8 cellular contexts compared by ENCODE assay signal in the genomic region with DNA sequence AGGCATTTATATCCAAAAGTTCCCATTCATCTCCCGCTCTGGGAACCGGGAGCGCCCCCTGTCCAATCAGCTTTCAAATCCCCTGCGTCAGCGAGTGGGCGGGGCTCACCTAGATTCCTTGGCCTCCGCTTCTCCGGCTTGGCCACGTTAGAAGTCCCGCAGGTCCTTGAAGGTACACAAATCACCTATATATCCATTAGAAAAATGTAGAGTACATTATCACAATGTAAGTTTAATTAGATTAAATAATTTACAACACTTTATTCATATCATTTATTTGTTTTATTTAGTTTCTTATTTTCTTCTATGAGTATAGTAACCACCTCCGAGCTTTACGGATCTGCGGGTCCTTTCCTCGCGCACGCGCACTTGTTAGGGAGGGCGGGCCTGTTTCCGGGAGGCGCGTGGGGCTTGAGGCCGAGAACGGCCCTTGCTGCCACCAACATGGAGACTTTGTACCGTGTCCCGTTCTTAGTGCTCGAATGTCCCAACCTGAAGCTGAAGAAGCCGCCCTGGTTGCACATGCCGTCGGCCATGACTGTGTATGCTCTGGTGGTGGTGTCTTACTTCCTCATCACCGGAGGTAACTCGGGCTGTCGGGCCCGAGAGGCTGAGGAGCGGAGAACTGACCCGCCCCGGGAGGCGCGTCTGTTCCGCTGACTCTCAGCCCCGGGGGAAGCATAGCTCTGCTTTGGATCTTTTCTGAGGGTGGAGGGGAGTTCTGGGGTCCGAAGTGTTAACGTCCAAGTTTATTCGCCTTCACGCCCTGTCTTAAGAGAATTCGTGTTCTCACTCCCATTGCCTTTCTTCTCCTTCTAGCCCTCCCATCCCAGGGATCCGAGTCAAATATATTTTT. TPM values are rescaled to one million over a fixed set of nuclear protein-coding genes. Genes with fewer than 3 reads are reported as not detected.
DNase-seq lines count a peak whose midpoint lies in the region; ATAC-seq and TF ChIP-seq lines count a peak whose summit lies in the region.

A gene (plus strand): TSS at position 388 of the 856 bp plus-strand sequence. CDS start 57 bp downstream, at position 445.

- CTCF ChIA-PET in activated B cell treated with CpG ODN at 0.5 μM for 24 hours (lab: Charles Lee) = no interaction called here

- peak within 1 kb of the TSS; percentile 95 for H3K9ac ChIP-seq in smooth muscle cell (ENCODE audit: low read depth)

- ATAC-seq in HG03196 (IDR thresholded peaks at IDR 0.05; ENCODE audit: unreplicated experiment) (peak; percentile 92), activated B cell treated with CpG ODN at 0.5 μM for 24 hours (ENCODE audit: low read depth) (peak; percentile 93)

- H3K79me2 ChIP-seq in smooth muscle cell (ENCODE audit: low read depth) = peaks cover 51% of the 10 kb centered on the region

- POLR2A ChIA-PET in activated B cell treated with CpG ODN at 0.5 μM for 24 hours (lab: Charles Lee) = interaction anchor here (0.6 to 5.6 kb wide), 8 partner anchors 14 to 1080 kb away, joined by 3 to 56 read pairs (median 6); a partner anchor contains a TSS

- H2AFZ ChIP-seq in smooth muscle cell (ENCODE audit: low read depth) = peak within 1 kb of the TSS; percentile 87

- H3K27ac ChIP-seq in caudate nucleus (ENCODE audit: low read depth, low read length) = peak within 1 kb of the TSS; percentile 61
- peak within 1 kb of the TSS; percentile 92 for H3K27ac ChIP-seq in smooth muscle cell (ENCODE audit: low read depth)

- peaks cover 10% of the 10 kb centered on the region for H3K4me1 ChIP-seq in smooth muscle cell (ENCODE audit: low read depth)

- H3K9me3 Mint-ChIP-seq in activated B cell treated with CpG ODN at 0.5 μM for 24 hours = no peaks in the 10 kb centered on the region

- intact Hi-C loops in activated B cell treated with CpG ODN at 0.5 μM for 24 hours (cut with micrococcal nuclease) = loop anchor here (1.0 kb wide), 6 partner anchors 30 to 1165 kb away; a partner anchor contains a TSS

- H3K27me3 Mint-ChIP-seq in activated B cell treated with CpG ODN at 0.5 μM for 24 hours = no peaks in the 10 kb centered on the region

- in situ Hi-C loops in GM18951 (cut with MboI; ENCODE audit: low sequenced_read_pairs, unreplicated experiment) = no loop called here

- no peaks in the 10 kb centered on the region for H3F3A ChIP-seq in smooth muscle cell (ENCODE audit: low read depth)

- peak within 1 kb of the TSS; percentile 91 for H3K4me3 ChIP-seq in smooth muscle cell

- under 1% methylated on average over 46 of the region's 46 CpGs for WGBS in smooth muscle cell (ENCODE audit: low lambda C conversion rate)

- peak within 1 kb of the TSS; percentile 97 for H3K4me3 Mint-ChIP-seq in activated B cell treated with CpG ODN at 0.5 μM for 24 hours

- peaks cover 20% of the 10 kb centered on the region for H4K20me1 ChIP-seq in smooth muscle cell (ENCODE audit: low read depth)

- DNase-seq in AG08395 (ENCODE audit: low spot score) (peak; percentile 96), NCI-H345 (lab: John Stamatoyannopoulos, UW) (peak; percentile 92), activated B cell treated with CpG ODN at 0.5 μM for 24 hours (peak; percentile 87), caudate nucleus (lab: John Stamatoyannopoulos, UW) (peak; percentile 61 to 98 (median 88)), iPS-NIHi7 (ENCODE audit: extremely low spot score) (peak; percentile 97), smooth muscle cell (lab: John Stamatoyannopoulos, UW; ENCODE audit: unreplicated experiment) (peak; percentile 72)

- peak within 1 kb of the TSS; percentile 92 for H3K4me2 ChIP-seq in smooth muscle cell

- no peaks in the 10 kb centered on the region for H3K27me3 ChIP-seq in smooth muscle cell (ENCODE audit: low read depth)

- no peaks in the 10 kb centered on the region for H3K36me3 ChIP-seq in smooth muscle cell (ENCODE audit: low read depth)

- H3K4me1 Mint-ChIP-seq in activated B cell treated with CpG ODN at 0.5 μM for 24 hours = peaks cover 38% of the 10 kb centered on the region

- H3K36me3 Mint-ChIP-seq in activated B cell treated with CpG ODN at 0.5 μM for 24 hours (ENCODE audit: low read depth) = peaks cover 13% of the 10 kb centered on the region

- TF ChIP-seq POLR2A in GM18951 (IDR thresholded peaks at IDR 0.05; ENCODE audit: extremely low read depth, insufficient read depth, insufficient read length) = peak; percentile 89

- peak within 1 kb of the TSS; percentile 97 for H3K27ac Mint-ChIP-seq in activated B cell treated with CpG ODN at 0.5 μM for 24 hours

- TF ChIP-seq CTCF in activated B cell treated with CpG ODN at 0.5 μM for 24 hours (IDR thresholded peaks at IDR 0.05) (no peak), smooth muscle cell (IDR thresholded peaks at IDR 0.05; ENCODE audit: borderline replicate concordance, insufficient read depth, poor library complexity, severe bottlenecking) (no peak)

- no peaks in the 10 kb centered on the region for H3K9me3 ChIP-seq in smooth muscle cell (replicated peaks; ENCODE audit: low read depth)

RNA-seq across cellular contexts. Expression of the gene that starts here (rescaled TPM):
- 56.7 and 60.1 TPM in 2 replicates for total RNA-seq in activated B cell treated with CpG ODN at 0.5 μM for 24 hours
- total RNA-seq in smooth muscle cell = 765 and 825 TPM in 2 replicates
- 607 and 754 TPM in 2 replicates for polyA plus RNA-seq in smooth muscle cell

Comparison
In these comparisons a context has a peak if more than half of its experiments do, and no peak if none do; other contexts are left out.
1. Peak in every context shown above with its lines: DNase-seq, ATAC-seq, H3K4me3 ChIP-seq and H3K27ac ChIP-seq.
2. RNA of the gene that starts here (total RNA-seq): 765 to 825 TPM in smooth muscle cell; 56.7 to 60.1 TPM in activated B cell treated with CpG ODN at 0.5 μM for 24 hours; every median in the first group is over 10 times any median in the second.